ENCODE assay signal across 1 cellular context in the genomic region with DNA sequence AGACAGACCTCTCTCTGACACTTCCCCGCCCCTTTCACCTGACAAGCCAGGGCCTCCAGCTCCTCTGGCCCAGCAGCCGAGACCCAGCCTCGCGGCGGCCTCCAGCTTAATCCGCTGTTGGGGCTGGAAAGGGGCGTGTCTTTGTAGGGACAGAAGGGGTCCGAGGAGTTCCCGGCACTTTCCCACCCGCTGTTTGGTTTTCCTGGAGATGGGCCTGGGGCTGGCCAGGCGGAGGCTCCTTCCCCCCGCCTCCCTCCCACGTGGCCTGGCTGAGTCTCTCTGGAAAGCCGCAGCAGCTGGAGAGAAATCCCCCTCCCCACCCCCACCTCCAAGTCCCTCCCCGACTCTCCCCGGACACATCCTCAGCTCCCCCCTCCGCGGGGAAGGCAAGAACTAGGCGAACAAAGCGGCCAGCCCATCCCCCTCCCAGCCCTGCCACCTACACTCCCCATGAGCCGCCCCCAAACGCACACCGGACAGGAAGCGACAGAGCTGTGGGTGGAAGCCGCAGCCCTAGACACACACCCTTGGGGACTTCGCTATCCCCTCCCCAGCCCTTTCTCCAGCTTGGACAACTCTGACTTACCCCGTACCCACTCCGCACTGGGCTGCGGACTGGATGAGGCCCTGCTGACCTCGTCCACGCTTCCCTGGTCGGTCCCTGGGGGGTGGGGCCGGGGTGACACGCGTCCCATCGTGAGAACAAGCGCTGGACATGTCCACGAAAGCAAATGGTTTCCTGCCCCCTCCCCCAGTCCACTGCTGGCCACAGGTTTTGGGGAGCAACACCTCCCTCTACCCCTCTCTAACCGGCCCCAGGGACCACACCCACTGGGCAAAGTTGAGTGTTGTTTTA.
TF ChIP-seq lines count a peak whose summit lies in the region.

No MANE protein-coding gene starts in this region.

TF ChIP-seq in HCT116, 20 proteins besides CTCF, POLR2A, EP300 and RAD21 (continued from another document):
- TF ChIP-seq ZBTB33 (IDR thresholded peaks at IDR 0.05; ENCODE audit: extremely low read depth, insufficient replicate concordance, low read length) (no peak), ZFX (IDR thresholded peaks at IDR 0.05) (no peak), EGR1 (IDR thresholded peaks at IDR 0.05; ENCODE audit: low read depth) (no peak), ZNF274 (IDR thresholded peaks at IDR 0.05; ENCODE audit: low read depth, low read length) (no peak)
